Comparison of ENCODE assay signal across 8 cellular contexts in genomic region chr10:32795598-32796183, GRCh38.
A peak's percentile ranks its signal among the peaks of the same experiment; 100 is the strongest.
DNase-seq lines count a peak whose midpoint lies in the region; ATAC-seq and TF ChIP-seq lines count a peak whose summit lies in the region.

No MANE protein-coding gene starts in this region.

- H3K9me3 ChIP-seq in DOHH2 (ENCODE audit: control insufficient read depth, insufficient read depth, low read length) (no peaks in the 10 kb centered on the region), SJCRH30 (replicated peaks) (no peaks in the 10 kb centered on the region)

- H3K4me3 ChIP-seq in DOHH2 (ENCODE audit: low read length) (no peak overlapping the region), SJCRH30 (no peak overlapping the region), fibroblast of the aortic adventitia (ENCODE audit: low read depth, low read length) (no peak overlapping the region)

- peak; percentile 20 to 66 for DNase-seq in SJCRH30
- DNase-seq in fibroblast of the aortic adventitia (ENCODE audit: low read depth), result peak; percentile 61
- peak; percentile 2 for DNase-seq in putamen (ENCODE audit: low spot score)
- DNase-seq in activated T-cell treated with anti-CD3 and anti-CD28 coated beads, Interleukin-2, amount 50 U/mL, for 48 hours, result no peak

- H3K79me2 ChIP-seq in DOHH2 (ENCODE audit: control insufficient read depth, low read length), result no peaks in the 10 kb centered on the region

- H4K20me1 ChIP-seq in DOHH2 (ENCODE audit: control insufficient read depth, insufficient read depth, low read depth, low read length), result no peaks in the 10 kb centered on the region

- H3K4me1 ChIP-seq in DOHH2 (ENCODE audit: control insufficient read depth, low read length) (no peaks in the 10 kb centered on the region), SJCRH30 (no peaks in the 10 kb centered on the region)

- no peak overlapping the region for H3K27ac ChIP-seq in DOHH2 (ENCODE audit: low read depth, low read length)
- H3K27ac ChIP-seq in SJCRH30, result no peak overlapping the region

- no peaks in the 10 kb centered on the region for H3K36me3 ChIP-seq in DOHH2 (ENCODE audit: control insufficient read depth, low read length)
- no peaks in the 10 kb centered on the region for H3K36me3 ChIP-seq in SJCRH30

- no peaks in the 10 kb centered on the region for H3K27me3 ChIP-seq in DOHH2 (ENCODE audit: control insufficient read depth, low read length)
- no peaks in the 10 kb centered on the region for H3K27me3 ChIP-seq in SJCRH30

- ATAC-seq in HG02642 (IDR thresholded peaks at IDR 0.05; ENCODE audit: poor library complexity, unreplicated experiment) (peak; percentile 64), HG03097 (IDR thresholded peaks at IDR 0.05; ENCODE audit: low FRiP score, unreplicated experiment) (no peak), GM21786 (IDR thresholded peaks at IDR 0.05; ENCODE audit: unreplicated experiment) (no peak)

- TF ChIP-seq CTCF in DOHH2 (IDR thresholded peaks at IDR 0.05; ENCODE audit: low read depth, low read length, poor library complexity, severe bottlenecking) (peak; percentile 76), fibroblast of the aortic adventitia (IDR thresholded peaks at IDR 0.05; ENCODE audit: insufficient read depth, low read length) (peak; percentile 73)

- no peaks in the 10 kb centered on the region for H3K9me2 ChIP-seq in DOHH2 (replicated peaks; ENCODE audit: control insufficient read depth, low read length)

- H3F3A ChIP-seq in DOHH2 (ENCODE audit: control insufficient read depth, insufficient read depth), result no peaks in the 10 kb centered on the region

- H3K4me2 ChIP-seq in DOHH2 (ENCODE audit: low read length), result no peak overlapping the region

Comparison
In these comparisons a context has a peak if more than half of its experiments do, and no peak if none do; other contexts are left out.
1. DNase-seq: peak in SJCRH30 (2 of 2), fibroblast of the aortic adventitia (single experiment) and putamen (single experiment); none in activated T-cell treated with anti-CD3 and anti-CD28 coated beads, Interleukin-2, amount 50 U/mL, for 48 hours (0 of 2).